29 cellular contexts compared by ENCODE assay signal in the genomic region with DNA sequence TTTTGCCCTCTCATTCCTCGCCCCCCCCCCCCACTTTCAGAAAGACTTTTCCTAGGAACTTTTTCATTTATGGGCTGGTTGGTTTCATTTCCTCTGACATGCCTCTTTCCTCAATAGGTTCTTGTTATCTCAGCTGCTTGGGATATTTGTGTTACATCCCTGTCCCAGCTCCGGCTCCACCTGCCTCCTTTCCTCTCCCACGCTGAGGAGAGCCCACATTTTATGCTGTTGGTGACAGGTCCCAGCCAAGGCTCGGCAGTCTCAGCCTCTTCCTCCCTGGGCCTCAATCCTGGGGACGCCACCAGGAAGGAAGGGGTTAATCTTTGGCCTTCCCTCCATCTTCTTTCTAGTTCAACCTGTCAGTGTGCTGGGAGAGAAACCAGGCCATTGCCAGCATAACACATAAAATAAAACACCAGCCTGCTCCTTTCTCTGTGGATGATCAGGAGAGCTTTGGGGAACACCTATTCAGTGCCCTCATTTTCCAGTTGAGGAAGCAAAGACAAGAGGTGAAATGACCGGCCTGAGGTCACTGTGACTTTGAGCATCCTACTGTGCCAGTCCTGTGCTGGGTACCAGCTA.
"Had no signal": no experiment of that assay in that cellular context is flagged by ENCODE, and none has a peak within 500 bp of the region (broad histone marks: within the 10 kb centered on the region; RNA-seq: fewer than 3 reads in every experiment).

No MANE protein-coding gene starts in this region.

- H3K27ac ChIP-seq: adrenal gland, body of pancreas, gastrocnemius medialis, lower lobe of right lung, neutrophil, right lobe of liver, thoracic aorta, vagina had no signal

- H3K27me3 ChIP-seq: adrenal gland, body of pancreas, gastrocnemius medialis, neutrophil, ovary, right lobe of liver, vagina had no signal

- FAIRE-seq: colon, kidney had no signal

- H3K36me3 ChIP-seq: adrenal gland, gastrocnemius medialis, lower lobe of right lung, neutrophil, ovary, right lobe of liver, thoracic aorta, vagina had no signal

- H3K4me1 ChIP-seq: body of pancreas, lower lobe of right lung, right lobe of liver had no signal

- H3K4me3 ChIP-seq: adrenal gland, body of pancreas, gastrocnemius medialis, lower lobe of right lung, ovary, right lobe of liver, skin epidermis, thoracic aorta, vagina had no signal

- DNase-seq: activated CD4-positive, alpha-beta T cell treated with anti-CD3 and anti-CD28 coated beads for 36 hours; activated CD4-positive, CD25-positive, alpha-beta regulatory T cell; activated CD8-positive, alpha-beta T cell treated with anti-CD3 and anti-CD28 coated beads, Interleukin-2, amount 10 ng/mL, durations not matched to agents 7 days and 5 days; activated effector memory CD4-positive, alpha-beta T cell treated with anti-CD3 and anti-CD28 coated beads, Interleukin-2, amount 50 U/mL, for 16 hours; activated naive CD4-positive, alpha-beta T cell treated with anti-CD3 and anti-CD28 coated beads for 36 hours; activated naive CD8-positive, alpha-beta T cell treated with anti-CD3 and anti-CD28 coated beads for 36 hours; adrenal gland; aorta; body of pancreas; dermis blood vessel endothelial cell; effector CD4-positive, alpha-beta T cell; erythroblast; gastrocnemius medialis; hippocampal formation; kidney; lower lobe of right lung; mesendoderm; natural killer cell; ovary; right lobe of liver; stimulated activated CD4-positive, alpha-beta T cell treated with anti-CD3 and anti-CD28 coated beads, Interleukin-12 subunit alpha, Interleukin-12 subunit beta, amount 100 ng/mL, for 4 hours; stimulated activated CD4-positive, alpha-beta T cell treated with anti-CD3 and anti-CD28 coated beads, Interleukin-4, amount 100 ng/mL, for 1 hour; stimulated activated naive CD8-positive, alpha-beta T cell treated with anti-CD3 and anti-CD28 coated beads, Interleukin-15, Interleukin-2, amounts not matched to agents 100 U/mL and 50 U/mL, for 24 hours; T-helper 1 cell had no signal

- H3K9me3 ChIP-seq: adrenal gland, body of pancreas, gastrocnemius medialis, lower lobe of right lung, neutrophil, ovary, right lobe of liver, thoracic aorta, vagina had no signal
